In genomic region chr5:87243161-87243877, GRCh38 we compare ENCODE assay signal across 9 cellular contexts. TPM values are rescaled to one million over a fixed set of nuclear protein-coding genes. Genes with fewer than 3 reads are reported as not detected.
DNase-seq lines count a peak whose midpoint lies in the region; TF ChIP-seq lines count a peak whose summit lies in the region.
"Had no signal": no experiment of that assay in that cellular context is flagged by ENCODE, and none has a peak within 500 bp of the region (broad histone marks: within the 10 kb centered on the region; RNA-seq: fewer than 3 reads in every experiment).

No MANE protein-coding gene starts in this region.

- H2AFZ ChIP-seq in GM23248 (no peak overlapping the region), smooth muscle cell (ENCODE audit: low read depth) (peak overlapping the region; percentile 50)

- H3K4me2 ChIP-seq in GM23248 (ENCODE audit: unreplicated experiment) (no peak overlapping the region), smooth muscle cell (no peak overlapping the region)

- H3K4me3 ChIP-seq in GM23248, result no peak overlapping the region
- no peak overlapping the region for H3K4me3 ChIP-seq in smooth muscle cell
- H3K4me3 ChIP-seq in thyroid gland (replicated peaks in 1 of 3), result no peak overlapping the region

- H3K9me3 ChIP-seq in GM23248 (ENCODE audit: low read depth) (no peaks in the 10 kb centered on the region), smooth muscle cell (replicated peaks; ENCODE audit: low read depth) (no peaks in the 10 kb centered on the region), thyroid gland (no peaks in the 10 kb centered on the region)

- H3K79me2 ChIP-seq in GM23248 (ENCODE audit: insufficient read depth) (no peaks in the 10 kb centered on the region), smooth muscle cell (ENCODE audit: low read depth) (no peaks in the 10 kb centered on the region)

- H3K27ac ChIP-seq in GM23248 (peak overlapping the region; percentile 79), RWPE1 (no peak overlapping the region), smooth muscle cell (ENCODE audit: low read depth) (peak overlapping the region; percentile 65), thyroid gland (no peak overlapping the region)

- peak overlapping the region; percentile 50 for H3K9ac ChIP-seq in GM23248
- peak overlapping the region; percentile 13 for H3K9ac ChIP-seq in smooth muscle cell (ENCODE audit: low read depth)

- H4K20me1 ChIP-seq in GM23248 (ENCODE audit: insufficient read depth) (no peaks in the 10 kb centered on the region), smooth muscle cell (ENCODE audit: low read depth) (no peaks in the 10 kb centered on the region)

- WGBS in GM23248 (ENCODE audit: low coverage in 1 of 2, low lambda C conversion rate in 2 of 2, missing lambda C conversion rate in 2 of 2), 2 experiments, result 88% methylated on average over 3 of the region's 3 CpGs
- 71% methylated on average over 3 of the region's 3 CpGs for WGBS in smooth muscle cell (ENCODE audit: low lambda C conversion rate)
- 90 to 96% methylated on average over 3 of the region's 3 CpGs for WGBS in thyroid gland, 2 donors

- H3K9me2 ChIP-seq in GM23248 (ENCODE audit: insufficient read depth), result no peaks in the 10 kb centered on the region

- CTCF ChIA-PET in RWPE1 (lab: Yijun Ruan, JAX), result no interaction called here

- no peaks in the 10 kb centered on the region for H3K27me3 ChIP-seq in GM23248 (replicated peaks; ENCODE audit: insufficient read depth)
- no peaks in the 10 kb centered on the region for H3K27me3 ChIP-seq in smooth muscle cell (ENCODE audit: low read depth)
- no peaks in the 10 kb centered on the region for H3K27me3 ChIP-seq in thyroid gland

- no peak for TF ChIP-seq CTCF in RWPE1 (conservative IDR thresholded peaks at IDR 0.05; ENCODE audit: low read depth)
- TF ChIP-seq CTCF in smooth muscle cell (IDR thresholded peaks at IDR 0.05; ENCODE audit: borderline replicate concordance, insufficient read depth, poor library complexity, severe bottlenecking), result no peak
- no peak for TF ChIP-seq CTCF in thyroid gland (IDR thresholded peaks at IDR 0.05)

- H3K36me3 ChIP-seq in GM23248 (ENCODE audit: low read depth) (no peaks in the 10 kb centered on the region), smooth muscle cell (ENCODE audit: low read depth) (no peaks in the 10 kb centered on the region), thyroid gland (no peaks in the 10 kb centered on the region)

- H3K4me1 ChIP-seq in GM23248 (ENCODE audit: insufficient read depth), result peaks cover 8% of the 10 kb centered on the region
- H3K4me1 ChIP-seq in smooth muscle cell (ENCODE audit: low read depth), result no peaks in the 10 kb centered on the region
- H3K4me1 ChIP-seq in thyroid gland, result peaks cover 5 to 7% of the 10 kb centered on the region in 2 donors

- TF ChIP-seq POLR2A in thyroid gland (IDR thresholded peaks at IDR 0.05), result no peak

- POLR2A ChIA-PET in RWPE1 (lab: Yijun Ruan, JAX; ENCODE audit: low non-redundant PET), result no interaction called here

- DNase-seq in GM23248 (peak; percentile 91), RWPE1 (ENCODE audit: low spot score) (peak; percentile 31), fibroblast of the conjunctiva (ENCODE audit: low read depth) (peak; percentile 42), smooth muscle cell (lab: John Stamatoyannopoulos, UW; ENCODE audit: unreplicated experiment) (no peak), NCI-H2081 treated with DMSO at 0.1 percent for 48 hours (lab: John Stamatoyannopoulos, UW) (no peak), thyroid gland (no peak), NCI-H1436 (lab: John Stamatoyannopoulos, UW) (no peak)
- DNase-seq: H7; stimulated activated CD4-positive, alpha-beta T cell treated with anti-CD3 and anti-CD28 coated beads, Interleukin-1b, Interleukin-23, amount 100 ng/mL, for 48 hours had no signal

- H3F3A ChIP-seq in GM23248 (ENCODE audit: insufficient read depth) (0 out of 2 replicates have a peak, but pooled peaks cover 4% of the 10 kb centered on the region), smooth muscle cell (ENCODE audit: low read depth) (no peaks in the 10 kb centered on the region)

- intact Hi-C loops in thyroid gland (cut with DNase I), result no loop called here

- in situ Hi-C loops in GM23248 (cut with MboI), result no loop called here

RNA-seq across cellular contexts. Expression of gene RASA1, which starts 24.4 kb away (rescaled TPM):
- total RNA-seq in GM23248 (2014; rRNA removed; shearing (Covaris generic)), result 52.5 and 67.8 TPM in 2 replicates
- polyA plus RNA-seq in GM23248 (2016; fragmentation: Nextera tagmentation; extraction: Ambion mirVana), result 31.0 and 32.1 TPM in 2 replicates
- 59.6 and 69.5 TPM in 2 replicates for total RNA-seq in smooth muscle cell
- 21.3 and 28.9 TPM in 2 replicates for polyA plus RNA-seq in smooth muscle cell
- total RNA-seq in thyroid gland, result 10 to 100 TPM; 45.2 to 57.1 (median 52.8) TPM

Comparison
In these comparisons a context has a peak if more than half of its experiments do, and no peak if none do; other contexts are left out.
1. DNase-seq: peak in GM23248 (single experiment), RWPE1 (single experiment) and fibroblast of the conjunctiva (single experiment); none in smooth muscle cell (single experiment), NCI-H2081 treated with DMSO at 0.1 percent for 48 hours (single experiment), thyroid gland (0 of 2) and NCI-H1436 (single experiment).
2. H3K27ac ChIP-seq: peak in GM23248 (single experiment) and smooth muscle cell (single experiment); none in RWPE1 (single experiment) and thyroid gland (0 of 3).